20 cellular contexts compared by ENCODE assay signal in the genomic region with DNA sequence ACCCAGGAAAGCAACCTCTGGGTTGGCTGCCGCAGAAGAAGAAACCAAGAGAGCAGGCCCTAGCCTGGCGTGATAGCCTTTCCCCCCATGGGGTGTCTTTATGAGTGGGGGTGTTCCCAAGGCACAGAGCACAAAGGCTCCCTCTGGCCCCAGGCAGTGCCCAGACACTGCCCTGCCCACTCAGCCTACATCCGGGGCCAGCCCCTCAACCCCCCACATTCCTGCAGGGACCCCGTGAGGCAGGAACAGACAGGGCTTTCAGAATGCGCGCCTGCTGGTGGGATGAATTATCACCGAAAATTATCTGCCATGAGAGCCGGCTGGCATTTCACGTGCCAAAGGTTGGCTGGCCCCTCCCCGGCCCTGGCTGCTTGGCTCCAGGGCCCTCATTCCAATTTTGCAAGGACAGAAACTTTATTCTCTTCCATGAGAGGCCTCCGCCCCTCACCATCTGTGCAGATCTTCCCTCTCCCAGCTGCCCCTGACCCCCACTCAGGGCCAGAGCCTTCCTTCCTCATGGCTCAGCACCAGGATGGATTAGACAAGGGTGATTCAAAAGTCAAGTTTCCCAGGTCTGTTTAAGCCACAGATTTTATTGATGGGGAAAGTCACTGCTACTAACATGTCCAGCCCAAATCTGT. TPM values are rescaled to one million over a fixed set of nuclear protein-coding genes. Genes with fewer than 3 reads are reported as not detected.
DNase-seq lines count a peak whose midpoint lies in the region; ATAC-seq and TF ChIP-seq lines count a peak whose summit lies in the region.
"Had no signal": no experiment of that assay in that cellular context is flagged by ENCODE, and none has a peak within 500 bp of the region (broad histone marks: within the 10 kb centered on the region; RNA-seq: fewer than 3 reads in every experiment).

No MANE protein-coding gene starts in this region.

- no TSS peak for BruUV-seq in IMR-90 (replicated peaks; lab: Mats Ljungman, UMichigan)

- no peak overlapping the region for H4K5ac ChIP-seq in IMR-90 (ENCODE audit: low read depth, low read length)

- H4K91ac ChIP-seq in IMR-90 (ENCODE audit: insufficient read depth, low read depth, low read length) = no peak overlapping the region

- no peaks in the 10 kb centered on the region for H3K9me3 ChIP-seq in IMR-90 (ENCODE audit: control insufficient read depth, insufficient read depth, low read length)

- H3K9me1 ChIP-seq in IMR-90 (ENCODE audit: insufficient read depth, low read length) = peaks cover 9% of the 10 kb centered on the region; the same call in 1 of the 2 replicates

- no peak overlapping the region for H2BK20ac ChIP-seq in IMR-90 (ENCODE audit: low read depth, low read length)

- no peak overlapping the region for H3K4ac ChIP-seq in IMR-90 (ENCODE audit: low read depth, low read length)

- no peak overlapping the region for H2AK5ac ChIP-seq in IMR-90 (ENCODE audit: low read depth, low read length)

- WGBS in IMR-90 (ENCODE audit: extremely low coverage in 2 of 2, insufficient read length in 1 of 2), 2 experiments = 42% methylated on average over 4 of the region's 11 CpGs; no CpG with 5 or more reads in 1 of the 2 experiments

- 0 out of 2 replicates have a peak overlapping the region, but pooled peaks have one; percentile 29 for H3K14ac ChIP-seq in IMR-90 (replicated peaks; ENCODE audit: low read depth, low read length)

- DNase-seq in IMR-90 (no peak), WTC11 (ENCODE audit: low spot score) (no peak)
- DNase-seq in activated T-helper 2 cell treated with anti-CD3 and anti-CD28 coated beads, Interferon-gamma antibody, Interleukin-2, Interleukin-4, amounts not matched to agents 10 μg/mL and 5 μg/mL and 100 μg/mL, durations not matched to agents 14 hours and 24 hours and 36 hours (ENCODE audit: low spot score) = no peak
- DNase-seq in activated effector memory CD4-positive, alpha-beta T cell treated with Interleukin-2 at 50 U/mL for 16 hours = no peak
- DNase-seq: activated CD4-positive, alpha-beta T cell treated with anti-CD3 and anti-CD28 coated beads for 1 hour; CD4-positive, CD25-positive, alpha-beta regulatory T cell; NCI-H1092; NCI-H526 treated with DMSO at 0.1 percent for 48 hours; PC-3; stimulated activated CD4-positive, alpha-beta T cell treated with anti-CD3 and anti-CD28 coated beads, Interleukin-4, amount 100 ng/mL, for 1 hour; T-helper 9 cell had no signal

- H3K4me3 Mint-ChIP-seq in WTC11 (no peak overlapping the region), nephron (peak overlapping the region in 1 of 3 experiments; percentile 11)
- H3K4me3 Mint-ChIP-seq in activated T-helper 2 cell treated with anti-CD3 and anti-CD28 coated beads, Interferon-gamma antibody, Interleukin-2, Interleukin-4, amounts not matched to agents 10 μg/mL and 5 μg/mL and 100 μg/mL, durations not matched to agents 14 hours and 24 hours and 36 hours (ENCODE audit: low read depth) = no peak overlapping the region
- H3K4me3 Mint-ChIP-seq: CD4-positive, CD25-positive, alpha-beta regulatory T cell had no signal

- in situ Hi-C loops in IMR-90 (cut with MboI; ENCODE audit: low sequenced_read_pairs) = no loop called here

- no peak overlapping the region for H4K8ac ChIP-seq in IMR-90 (ENCODE audit: low read depth in 2 of 2, low read length in 2 of 2)

- TF ChIP-seq CTCF in IMR-90 (conservative IDR thresholded peaks at IDR 0.05; ENCODE audit: low read depth, low read length) = no peak
- no peak for TF ChIP-seq CTCF in WTC11 (IDR thresholded peaks at IDR 0.05)
- no peak for TF ChIP-seq CTCF in nephron (IDR thresholded peaks at IDR 0.05; ENCODE audit: unreplicated experiment in 3 of 3)

- no peak overlapping the region for H3K56ac ChIP-seq in IMR-90 (ENCODE audit: extremely low read depth, insufficient read depth, low read length)

- H3K79me1 ChIP-seq in IMR-90 (ENCODE audit: low read depth in 1 of 2, low read length in 2 of 2) = no peaks in the 10 kb centered on the region

- no peaks in the 10 kb centered on the region for H3K36me3 ChIP-seq in IMR-90 (ENCODE audit: control insufficient read depth, insufficient read depth, low read length)
- H3K36me3 ChIP-seq: cardiac muscle cell had no signal

- H3K4me2 ChIP-seq in IMR-90 (ENCODE audit: low read depth, low read length) = no peak overlapping the region

- no peaks in the 10 kb centered on the region for H3K36me3 Mint-ChIP-seq in WTC11
- no peaks in the 10 kb centered on the region for H3K36me3 Mint-ChIP-seq in nephron (ENCODE audit: low read depth)
- no peaks in the 10 kb centered on the region for H3K36me3 Mint-ChIP-seq in activated T-helper 2 cell treated with anti-CD3 and anti-CD28 coated beads, Interferon-gamma antibody, Interleukin-2, Interleukin-4, amounts not matched to agents 10 μg/mL and 5 μg/mL and 100 μg/mL, durations not matched to agents 14 hours and 24 hours and 36 hours (ENCODE audit: low read depth)
- H3K36me3 Mint-ChIP-seq: CD4-positive, CD25-positive, alpha-beta regulatory T cell had no signal

- H3K23ac ChIP-seq in IMR-90 (ENCODE audit: low read depth, low read length) = no peak overlapping the region

- no peak for ATAC-seq in IMR-90 (ENCODE audit: low read depth)
- no peak for ATAC-seq in WTC11
- ATAC-seq in HG03045 (IDR thresholded peaks at IDR 0.05; ENCODE audit: unreplicated experiment) = no peak
- ATAC-seq: esophagus mucosa, PC-3 had no signal

- H3K4me1 Mint-ChIP-seq in WTC11 = peaks cover 7% of the 10 kb centered on the region
- H3K4me1 Mint-ChIP-seq in nephron = peaks cover 19% of the 10 kb centered on the region
- H3K4me1 Mint-ChIP-seq in activated T-helper 2 cell treated with anti-CD3 and anti-CD28 coated beads, Interferon-gamma antibody, Interleukin-2, Interleukin-4, amounts not matched to agents 10 μg/mL and 5 μg/mL and 100 μg/mL, durations not matched to agents 14 hours and 24 hours and 36 hours (ENCODE audit: low read depth) = peaks cover 9% of the 10 kb centered on the region

- no peak for TF ChIP-seq POLR2A in IMR-90 (IDR thresholded peaks at IDR 0.05; ENCODE audit: low read depth, low read length)

- peaks cover 8% of the 10 kb centered on the region for H3K4me1 ChIP-seq in IMR-90 (ENCODE audit: control insufficient read depth, insufficient read depth, low read length)

- H3K4me3 ChIP-seq in IMR-90 (ENCODE audit: insufficient read depth, low read depth, low read length) = no peak overlapping the region
- H3K4me3 ChIP-seq: cardiac muscle cell, SK-N-MC had no signal

- dilution Hi-C loops in IMR-90 (cut with HindIII; ENCODE audit: low sequenced_read_pairs, unreplicated experiment) = no loop called here

- H2BK15ac ChIP-seq in IMR-90 (ENCODE audit: low read depth, low read length) = no peak overlapping the region; the same call in 2 of the 3 replicates

- H4K20me1 ChIP-seq in IMR-90 (ENCODE audit: insufficient read depth, low read length) = no peaks in the 10 kb centered on the region

- intact Hi-C loops in IMR-90 (cut with micrococcal nuclease) = no loop called here
- intact Hi-C loops in activated T-helper 2 cell treated with anti-CD3 and anti-CD28 coated beads, Interferon-gamma antibody, Interleukin-2, Interleukin-4, amounts not matched to agents 10 μg/mL and 5 μg/mL and 100 μg/mL, durations not matched to agents 14 hours and 24 hours and 36 hours (cut with micrococcal nuclease) = no loop called here

- no peak overlapping the region for H2AFZ ChIP-seq in IMR-90 (replicated peaks; ENCODE audit: low read length, poor library complexity)

- no peaks in the 10 kb centered on the region for H3K27me3 ChIP-seq in IMR-90 (ENCODE audit: control insufficient read depth, insufficient read depth, low read length)
- H3K27me3 ChIP-seq: cardiac muscle cell had no signal

- 0 out of 2 replicates have a peak, but pooled peaks cover 4% of the 10 kb centered on the region for H3K9me3 Mint-ChIP-seq in WTC11
- H3K9me3 Mint-ChIP-seq in nephron = no peaks in the 10 kb centered on the region
- H3K9me3 Mint-ChIP-seq in activated T-helper 2 cell treated with anti-CD3 and anti-CD28 coated beads, Interferon-gamma antibody, Interleukin-2, Interleukin-4, amounts not matched to agents 10 μg/mL and 5 μg/mL and 100 μg/mL, durations not matched to agents 14 hours and 24 hours and 36 hours = no peaks in the 10 kb centered on the region
- H3K9me3 Mint-ChIP-seq: CD4-positive, CD25-positive, alpha-beta regulatory T cell had no signal

- H3K27me3 Mint-ChIP-seq in WTC11 (ENCODE audit: low read depth) (no peaks in the 10 kb centered on the region), nephron (ENCODE audit: low read depth) (peaks cover 8% of the 10 kb centered on the region)
- H3K27me3 Mint-ChIP-seq in activated T-helper 2 cell treated with anti-CD3 and anti-CD28 coated beads, Interferon-gamma antibody, Interleukin-2, Interleukin-4, amounts not matched to agents 10 μg/mL and 5 μg/mL and 100 μg/mL, durations not matched to agents 14 hours and 24 hours and 36 hours (ENCODE audit: low read depth) = peaks cover 4% of the 10 kb centered on the region

- H2BK5ac ChIP-seq in IMR-90 (ENCODE audit: low read depth, low read length, poor library complexity, severe bottlenecking) = no peak overlapping the region

- peak overlapping the region; percentile 22 for H2AK9ac ChIP-seq in IMR-90 (replicated peaks; ENCODE audit: low read depth, low read length, poor library complexity)

- TF ChIP-seq RAD21 in IMR-90 (IDR thresholded peaks at IDR 0.05; ENCODE audit: low read length) = no peak

- H3K18ac ChIP-seq in IMR-90 (ENCODE audit: low read depth, low read length) = no peak overlapping the region

- no peak overlapping the region for H3K27ac ChIP-seq in IMR-90 (ENCODE audit: insufficient read depth, low read length)
- H3K27ac ChIP-seq: cardiac muscle cell, SK-N-MC had no signal

- H2BK120ac ChIP-seq in IMR-90 (ENCODE audit: low read depth, low read length) = no peak overlapping the region

- no peak overlapping the region for H3K9ac ChIP-seq in IMR-90 (ENCODE audit: low read depth, low read length)

- CTCF ChIA-PET in IMR-90 (lab: Yijun Ruan, JAX) (no interaction called here), WTC11 (lab: Charles Lee) (interaction anchor here (1.2 to 2.6 kb wide), 4 partner anchors 20 to 43 kb away, joined by 7 to 12 read pairs (median 8); a partner anchor contains a TSS)

- POLR2A ChIA-PET in IMR-90 (lab: Charles Lee; ENCODE audit: unreplicated experiment) = no interaction called here
- POLR2A ChIA-PET in WTC11 (lab: Charles Lee) = no interaction called here

- peak overlapping the region; percentile 13 for H3K27ac Mint-ChIP-seq in WTC11
- H3K27ac Mint-ChIP-seq in nephron = peak overlapping the region; percentile 68 to 95 (median 84)
- H3K27ac Mint-ChIP-seq in activated T-helper 2 cell treated with anti-CD3 and anti-CD28 coated beads, Interferon-gamma antibody, Interleukin-2, Interleukin-4, amounts not matched to agents 10 μg/mL and 5 μg/mL and 100 μg/mL, durations not matched to agents 14 hours and 24 hours and 36 hours = no peak overlapping the region
- H3K27ac Mint-ChIP-seq: CD4-positive, CD25-positive, alpha-beta regulatory T cell had no signal

RNA-seq across cellular contexts. Expression of a gene that starts 32.5 kb away (rescaled TPM):
- total RNA-seq in IMR-90 (2012; rRNA removed) (not detected in 2 replicates), WTC11 (2021) (not detected in 3 replicates)
- not detected in 2 replicates for polyA plus RNA-seq in IMR-90 (2012; rRNA removed)
- not detected in 2 replicates for polyA plus RNA-seq in IMR-90 (2012; cell fraction: cytosol; rRNA removed)
- not detected in 2 replicates for polyA plus RNA-seq in IMR-90 (2012; cell fraction: nucleus; rRNA removed; ENCODE audit: low replicate concordance)
- not detected in 2 replicates for total RNA-seq in activated T-helper 2 cell treated with anti-CD3 and anti-CD28 coated beads, Interferon-gamma antibody, Interleukin-2, Interleukin-4, amounts not matched to agents 10 μg/mL and 5 μg/mL and 100 μg/mL, durations not matched to agents 14 hours and 24 hours and 36 hours
- total RNA-seq: cardiac muscle cell; CD4-positive, CD25-positive, alpha-beta regulatory T cell; esophagus mucosa; liver; PC-3; skeletal muscle tissue had no signal
- polyA plus RNA-seq: adipose tissue; AG04450; cardiac muscle cell; CD4-positive, CD25-positive, alpha-beta regulatory T cell; liver had no signal

RNA-seq across cellular contexts. Expression of a gene that starts 41.0 kb away (rescaled TPM):
- 881 and 1,151 TPM in 2 replicates for total RNA-seq in IMR-90 (2012; rRNA removed)
- 1,650 and 1,735 TPM in 2 replicates for polyA plus RNA-seq in IMR-90 (2012; rRNA removed)
- 3,661 and 4,271 TPM in 2 replicates for polyA plus RNA-seq in IMR-90 (2012; cell fraction: cytosol; rRNA removed)
- polyA plus RNA-seq in IMR-90 (2012; cell fraction: nucleus; rRNA removed; ENCODE audit: low replicate concordance) = 742 and 1,804 TPM in 2 replicates
- 1,710 to 1,958 TPM (median 1,927 TPM) in 3 replicates for total RNA-seq in WTC11 (2021)
- total RNA-seq in activated T-helper 2 cell treated with anti-CD3 and anti-CD28 coated beads, Interferon-gamma antibody, Interleukin-2, Interleukin-4, amounts not matched to agents 10 μg/mL and 5 μg/mL and 100 μg/mL, durations not matched to agents 14 hours and 24 hours and 36 hours = 1,671 and 1,735 TPM in 2 replicates

RNA-seq across cellular contexts. Expression of a gene that starts 41.2 kb away (rescaled TPM):
- total RNA-seq in IMR-90 (2012; rRNA removed) (11.1 and 19.7 TPM in 2 replicates), WTC11 (2021) (40.0 to 47.2 TPM (median 40.5 TPM) in 3 replicates)
- polyA plus RNA-seq in IMR-90 (2012; rRNA removed) = 53.8 and 57.4 TPM in 2 replicates
- 40.2 and 49.0 TPM in 2 replicates for polyA plus RNA-seq in IMR-90 (2012; cell fraction: cytosol; rRNA removed)
- polyA plus RNA-seq in IMR-90 (2012; cell fraction: nucleus; rRNA removed; ENCODE audit: low replicate concordance) = 25.4 and 61.2 TPM in 2 replicates
- total RNA-seq in activated T-helper 2 cell treated with anti-CD3 and anti-CD28 coated beads, Interferon-gamma antibody, Interleukin-2, Interleukin-4, amounts not matched to agents 10 μg/mL and 5 μg/mL and 100 μg/mL, durations not matched to agents 14 hours and 24 hours and 36 hours = 76.4 and 76.7 TPM in 2 replicates

RNA-seq across cellular contexts. Expression of a gene that starts 43.8 kb away (rescaled TPM):
- total RNA-seq in IMR-90 (2012; rRNA removed) (1.4 and 2.0 TPM in 2 replicates), WTC11 (2021) (6.7 to 11.6 TPM (median 11.2 TPM) in 3 replicates)
- polyA plus RNA-seq in IMR-90 (2012; rRNA removed) = 4.7 and 5.9 TPM in 2 replicates
- 5.6 and 18.2 TPM in 2 replicates for polyA plus RNA-seq in IMR-90 (2012; cell fraction: cytosol; rRNA removed)
- polyA plus RNA-seq in IMR-90 (2012; cell fraction: nucleus; rRNA removed; ENCODE audit: low replicate concordance) = 4.1 and 7.9 TPM in 2 replicates
- total RNA-seq in activated T-helper 2 cell treated with anti-CD3 and anti-CD28 coated beads, Interferon-gamma antibody, Interleukin-2, Interleukin-4, amounts not matched to agents 10 μg/mL and 5 μg/mL and 100 μg/mL, durations not matched to agents 14 hours and 24 hours and 36 hours = 0.11 TPM in 1 of 2 replicates, not detected in the other
- total RNA-seq: CD4-positive, CD25-positive, alpha-beta regulatory T cell had no signal
- polyA plus RNA-seq: CD4-positive, CD25-positive, alpha-beta regulatory T cell had no signal

RNA-seq across cellular contexts. Expression of a gene that starts 49.6 kb away (rescaled TPM):
- total RNA-seq in IMR-90 (2012; rRNA removed) = 0.28 and 0.36 TPM in 2 replicates
- 0.10 and 0.14 TPM in 2 replicates for polyA plus RNA-seq in IMR-90 (2012; rRNA removed)
- 0.03 TPM in 2 replicates for polyA plus RNA-seq in IMR-90 (2012; cell fraction: cytosol; rRNA removed)
- 0.46 and 0.58 TPM in 2 replicates for polyA plus RNA-seq in IMR-90 (2012; cell fraction: nucleus; rRNA removed; ENCODE audit: low replicate concordance)
- 164 to 222 TPM (median 218 TPM) in 3 replicates for total RNA-seq in WTC11 (2021)
- 1.5 and 1.8 TPM in 2 replicates for total RNA-seq in activated T-helper 2 cell treated with anti-CD3 and anti-CD28 coated beads, Interferon-gamma antibody, Interleukin-2, Interleukin-4, amounts not matched to agents 10 μg/mL and 5 μg/mL and 100 μg/mL, durations not matched to agents 14 hours and 24 hours and 36 hours
- polyA plus RNA-seq: CD4-positive, CD25-positive, alpha-beta regulatory T cell had no signal
